In the genomic region with DNA sequence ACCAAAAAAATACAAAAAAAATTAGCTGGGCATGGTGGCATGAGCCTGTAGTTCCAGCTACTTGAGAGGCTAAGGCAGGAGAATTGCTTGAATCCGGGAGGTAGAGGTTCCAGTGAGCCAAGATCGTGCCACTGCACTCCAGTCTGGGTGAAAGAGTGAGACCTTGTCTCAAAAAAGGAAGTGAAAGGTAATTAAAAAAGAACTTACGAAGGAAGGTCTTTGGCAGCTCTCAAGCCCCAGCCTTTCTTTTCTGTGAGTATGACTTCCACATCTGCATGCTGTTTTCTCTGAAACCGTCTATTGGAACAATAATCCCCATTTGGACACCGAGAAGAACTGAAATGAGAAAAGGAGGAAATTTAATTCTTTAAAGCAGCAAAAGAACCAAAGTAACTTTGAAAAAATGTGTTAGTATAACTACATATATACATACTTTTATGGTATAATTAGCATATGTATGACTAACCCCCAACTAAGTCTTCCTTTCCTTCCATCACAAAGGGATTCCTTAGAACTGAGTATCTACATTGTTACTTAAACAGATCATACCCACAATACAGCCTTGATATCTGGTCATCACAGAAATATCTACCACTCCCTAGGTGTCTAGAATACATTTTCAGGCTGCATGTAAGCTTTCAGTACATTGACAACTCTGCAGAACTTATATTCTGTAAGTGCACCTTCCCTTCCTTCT, we compare ENCODE assay signal across 11 cellular contexts. TPM values are rescaled to one million over a fixed set of nuclear protein-coding genes. Genes with fewer than 3 reads are reported as not detected.
DNase-seq lines count a peak whose midpoint lies in the region; ATAC-seq and TF ChIP-seq lines count a peak whose summit lies in the region.
"Had no signal": no experiment of that assay in that cellular context is flagged by ENCODE, and none has a peak within 500 bp of the region (broad histone marks: within the 10 kb centered on the region; RNA-seq: fewer than 3 reads in every experiment).

No MANE protein-coding gene starts in this region.

- TF ChIP-seq POLR2A in NB4 (IDR thresholded peaks at IDR 0.05; ENCODE audit: extremely low read depth, insufficient read length), result no peak

- H3K36me3 ChIP-seq in mesodermal cell (ENCODE audit: control insufficient read depth, insufficient read depth, low read length), result peaks cover 63% of the 10 kb centered on the region
- H3K36me3 ChIP-seq in mucosa of descending colon (ENCODE audit: low read depth), result no peaks in the 10 kb centered on the region

- WGBS in mesodermal cell (ENCODE audit: insufficient coverage in 2 of 2), 2 experiments, result 90 to 94% methylated on average over 3 of the region's 5 CpGs

- TF ChIP-seq CTCF in GM12864 (IDR thresholded peaks at IDR 0.05; ENCODE audit: low read depth, low read length, missing control alignments) (no peak), NB4 (IDR thresholded peaks at IDR 0.05; ENCODE audit: low read depth, low read length) (no peak), mucosa of descending colon (IDR thresholded peaks at IDR 0.05) (no peak)

- peaks cover 10% of the 10 kb centered on the region for H3K4me1 ChIP-seq in mesodermal cell (ENCODE audit: control insufficient read depth, insufficient read depth, low read length, poor library complexity, severe bottlenecking)
- H3K4me1 ChIP-seq in mucosa of descending colon (ENCODE audit: low read depth), result no peaks in the 10 kb centered on the region

- H3K27ac ChIP-seq in mesodermal cell (ENCODE audit: low read depth, low read length, severe bottlenecking), result peak overlapping the region; percentile 50

- ATAC-seq in mucosa of descending colon, result no peak

- DNase-seq in GM12864 (ENCODE audit: low read depth) (peak; percentile 12), NB4 (ENCODE audit: low read depth) (peak; percentile 13), astrocyte of the hippocampus (ENCODE audit: low read depth, low spot score) (peak; percentile 55), mucosa of descending colon (no peak), NCI-H524 treated with DMSO at 0.1 percent for 48 hours (lab: John Stamatoyannopoulos, UW) (no peak), T-helper 9 cell (no peak), GM19240 (ENCODE audit: insufficient read length, low spot score) (no peak)
- DNase-seq: activated effector memory CD4-positive, alpha-beta T cell treated with Interleukin-2 at 50 U/mL for 16 hours; GDM1; small intestine had no signal

- no peaks in the 10 kb centered on the region for H3K9me3 ChIP-seq in mesodermal cell (ENCODE audit: control insufficient read depth, low read length)
- no peaks in the 10 kb centered on the region for H3K9me3 ChIP-seq in mucosa of descending colon

- no peak overlapping the region for H3K4me3 ChIP-seq in GM12864 (ENCODE audit: low read depth, low read length)
- no peak overlapping the region for H3K4me3 ChIP-seq in NB4 (ENCODE audit: low read depth, low read length)
- no peak overlapping the region for H3K4me3 ChIP-seq in mesodermal cell (ENCODE audit: extremely low read depth, insufficient read depth, low read length, poor library complexity, severe bottlenecking)
- no peak overlapping the region for H3K4me3 ChIP-seq in mucosa of descending colon

- intact Hi-C loops in mucosa of descending colon (cut with DNase I, micrococcal nuclease), result no loop called here

RNA-seq across cellular contexts. Expression of gene SETD2, which starts 50.1 kb away (rescaled TPM):
- polyA plus RNA-seq in mesodermal cell (2013, experiment 1 of 2), result 29.8 TPM
- 30.3 TPM for polyA plus RNA-seq in mesodermal cell (2013, experiment 2 of 2)
- total RNA-seq in mucosa of descending colon, result 10 to 100 TPM; 41.5 to 71.1 (median 50.4) TPM

Comparison
In these comparisons a context has a peak if more than half of its experiments do, and no peak if none do; other contexts are left out.
1. DNase-seq: peak in GM12864 (single experiment), NB4 (single experiment) and astrocyte of the hippocampus (single experiment); none in mucosa of descending colon (0 of 3), NCI-H524 treated with DMSO at 0.1 percent for 48 hours (single experiment), T-helper 9 cell (single experiment) and GM19240 (single experiment).